8 cellular contexts compared by ENCODE assay signal in genomic region chr6:149318581-149319286, GRCh38. TPM values are rescaled to one million over a fixed set of nuclear protein-coding genes. Genes with fewer than 3 reads are reported as not detected.
DNase-seq lines count a peak whose midpoint lies in the region; ATAC-seq, FAIRE-seq and TF ChIP-seq lines count a peak whose summit lies in the region.

No MANE protein-coding gene starts in this region.

- H3K36me3 ChIP-seq in cardiac muscle cell (no peaks in the 10 kb centered on the region), endodermal cell (ENCODE audit: control insufficient read depth, insufficient read depth, low read length) (no peaks in the 10 kb centered on the region)

- H3K27me3 Mint-ChIP-seq in endodermal cell (ENCODE audit: insufficient read depth): peaks cover 7% of the 10 kb centered on the region
- H3K27me3 Mint-ChIP-seq in nephron (ENCODE audit: low read depth): no peaks in the 10 kb centered on the region

- H3K9me3 Mint-ChIP-seq in endodermal cell: no peaks in the 10 kb centered on the region
- H3K9me3 Mint-ChIP-seq in nephron: no peaks in the 10 kb centered on the region

- H3K27ac ChIP-seq in cardiac muscle cell (peak overlapping the region; percentile 98), endodermal cell (ENCODE audit: low read depth, low read length) (no peak overlapping the region)

- H3K27me3 ChIP-seq in cardiac muscle cell (no peaks in the 10 kb centered on the region), endodermal cell (ENCODE audit: control insufficient read depth, insufficient read depth, low read length, poor library complexity, severe bottlenecking) (no peaks in the 10 kb centered on the region)

- H3K36me3 Mint-ChIP-seq in endodermal cell (ENCODE audit: low read depth) (no peaks in the 10 kb centered on the region), nephron (ENCODE audit: low read depth) (no peaks in the 10 kb centered on the region)

- no peak for TF ChIP-seq CTCF in cardiac muscle cell (IDR thresholded peaks at IDR 0.05; ENCODE audit: low read depth, low read length)
- TF ChIP-seq CTCF in endodermal cell (conservative IDR thresholded peaks at IDR 0.05): no peak
- no peak for TF ChIP-seq CTCF in nephron (IDR thresholded peaks at IDR 0.05; ENCODE audit: unreplicated experiment in 3 of 3)

- H3K4me1 ChIP-seq in cardiac muscle cell (ENCODE audit: low read depth): peaks cover 49% of the 10 kb centered on the region
- no peaks in the 10 kb centered on the region for H3K4me1 ChIP-seq in endodermal cell (ENCODE audit: control insufficient read depth, insufficient read depth, low read length)

- H3K27ac Mint-ChIP-seq in endodermal cell (peak overlapping the region; percentile 86), nephron (peak overlapping the region; percentile 87 to 95 (median 93))

- FAIRE-seq in HTR-8/SVneo (lab: Jason Lieb, UNC): no peak

- H3K4me1 Mint-ChIP-seq in endodermal cell: peaks cover 31% of the 10 kb centered on the region
- peaks cover 37% of the 10 kb centered on the region for H3K4me1 Mint-ChIP-seq in nephron

- intact Hi-C loops in Right ventricle myocardium superior (cut with DNase I): no loop called here

- H3K9me3 ChIP-seq in cardiac muscle cell (ENCODE audit: low read depth): no peaks in the 10 kb centered on the region
- no peaks in the 10 kb centered on the region for H3K9me3 ChIP-seq in endodermal cell (ENCODE audit: control insufficient read depth, low read length)

- DNase-seq in cardiac muscle cell (ENCODE audit: low read depth in 1 of 2, low spot score in 1 of 2): peak; percentile 36 to 59
- DNase-seq in Right ventricle myocardium superior: no peak
- DNase-seq in SK-N-DZ (ENCODE audit: low spot score): peak; percentile 7
- no peak for DNase-seq in endodermal cell
- DNase-seq in NCI-H446 treated with DMSO at 0.1 percent for 48 hours (lab: John Stamatoyannopoulos, UW): no peak
- no peak for DNase-seq in HTR-8/SVneo (ENCODE audit: insufficient read length, low spot score)

- ATAC-seq in Right ventricle myocardium superior (ENCODE audit: poor library complexity) (no peak), HG02798 (IDR thresholded peaks at IDR 0.05; ENCODE audit: poor library complexity, unreplicated experiment) (peak; percentile 25)

- H3K9ac ChIP-seq in endodermal cell (ENCODE audit: extremely low read depth, low read length, poor library complexity, severe bottlenecking): peak overlapping the region; percentile 27

- WGBS in endodermal cell (ENCODE audit: insufficient coverage in 1 of 2, insufficient read length in 1 of 2), 2 experiments: 10 to 22% methylated on average over 8 to 14 of the region's 14 CpGs

- H3K4me3 Mint-ChIP-seq in endodermal cell (peak overlapping the region; percentile 79), nephron (peak overlapping the region; percentile 82 to 89 (median 89))

- H3K4me3 ChIP-seq in cardiac muscle cell: peak overlapping the region; percentile 93
- peak overlapping the region; percentile 95 for H3K4me3 ChIP-seq in endodermal cell (ENCODE audit: low read length)

RNA-seq across cellular contexts. Expression of gene TAB2, which starts 1.2 kb away (rescaled TPM):
- total RNA-seq in cardiac muscle cell: 26.5 and 39.0 TPM in 2 replicates
- 13.8 and 23.0 TPM in 2 replicates for polyA plus RNA-seq in cardiac muscle cell
- total RNA-seq in Right ventricle myocardium superior: 58.0 TPM
- polyA plus RNA-seq in SK-N-DZ (2014; cell fraction: cytosol; rRNA removed): 19.3 and 22.9 TPM in 2 replicates
- 10.7 and 16.1 TPM in 2 replicates for polyA plus RNA-seq in SK-N-DZ (2014; cell fraction: nucleus; rRNA removed)
- total RNA-seq in endodermal cell: 10 to 100 TPM; 51.1 to 54.8 TPM
- polyA plus RNA-seq in endodermal cell (2013, experiment 1 of 2): 63.9 TPM
- polyA plus RNA-seq in endodermal cell (2013, experiment 2 of 2): 66.7 TPM

Comparison
In these comparisons a context has a peak if more than half of its experiments do, and no peak if none do; other contexts are left out.
1. DNase-seq: peak in cardiac muscle cell (2 of 2) and SK-N-DZ (single experiment); none in Right ventricle myocardium superior (single experiment), endodermal cell (single experiment), NCI-H446 treated with DMSO at 0.1 percent for 48 hours (single experiment) and HTR-8/SVneo (single experiment).